Comparison of ENCODE assay signal across 8 cellular contexts in genomic region chr4:89836897-89837384, GRCh38. TPM values are rescaled to one million over a fixed set of nuclear protein-coding genes. Genes with fewer than 3 reads are reported as not detected.
A peak's percentile ranks its signal among the peaks of the same experiment; 100 is the strongest.
DNase-seq lines count a peak whose midpoint lies in the region; ATAC-seq and TF ChIP-seq lines count a peak whose summit lies in the region.

Gene SNCA, minus strand, starts transcription at chr4:89837161. Its CDS starts 1,494 bp downstream, at chr4:89835667.

- no peaks in the 10 kb centered on the region for H3K79me2 ChIP-seq in PC-9 (ENCODE audit: low read depth)

- peak; percentile 67 for DNase-seq in COLO668 (lab: John Stamatoyannopoulos, UW; ENCODE audit: unreplicated experiment)
- DNase-seq in PC-9 = peak in 1 of 2 experiments; percentile 51
- peak; percentile 68 for DNase-seq in amniotic epithelial cell (ENCODE audit: low read depth)
- DNase-seq in head of caudate nucleus = peak; percentile 70 to 96 (median 89)
- peak; percentile 76 for DNase-seq in neural crest cell (ENCODE audit: low read depth, low spot score)
- peak; percentile 33 for DNase-seq in transverse colon

- TF ChIP-seq CTCF in PC-9 (conservative IDR thresholded peaks at IDR 0.05) (no peak), neural crest cell (conservative IDR thresholded peaks at IDR 0.05) (no peak), transverse colon (IDR thresholded peaks at IDR 0.05) (no peak)

- peaks cover 6% of the 10 kb centered on the region for H3K36me3 Mint-ChIP-seq in neural crest cell (ENCODE audit: low read depth)

- peak within 1 kb of the TSS; percentile 84 for H3K4me2 ChIP-seq in PC-9

- WGBS in transverse colon (ENCODE audit: low coverage in 1 of 2), 2 donors = 6 to 9% methylated on average over 7 to 48 of the region's 48 CpGs

- peak within 1 kb of the TSS; percentile 57; the same call in 1 of the 2 replicates for H3K4me3 ChIP-seq in PC-9
- peak within 1 kb of the TSS; percentile 24 to 62 (median 42) for H3K4me3 ChIP-seq in transverse colon

- H3K27me3 Mint-ChIP-seq in neural crest cell (ENCODE audit: low read depth) = peaks cover 4% of the 10 kb centered on the region

- CTCF ChIA-PET in PC-9 (lab: Charles Lee) = no interaction called here

- no peaks in the 10 kb centered on the region for H3K9me2 ChIP-seq in PC-9 (ENCODE audit: insufficient read depth)

- no peaks in the 10 kb centered on the region for H3K27me3 ChIP-seq in PC-9 (ENCODE audit: insufficient read depth, low read depth)
- peaks cover 63% of the 10 kb centered on the region for H3K27me3 ChIP-seq in transverse colon

- peak within 1 kb of the TSS; percentile 89 for H3K27ac Mint-ChIP-seq in neural crest cell (ENCODE audit: unreplicated experiment)

- no peaks in the 10 kb centered on the region for H4K20me1 ChIP-seq in PC-9 (ENCODE audit: insufficient read depth)

- ATAC-seq in HG02938 (IDR thresholded peaks at IDR 0.05; ENCODE audit: unreplicated experiment) (peak; percentile 25), HG02798 (IDR thresholded peaks at IDR 0.05; ENCODE audit: poor library complexity, unreplicated experiment) (no peak)

- TF ChIP-seq EP300 in transverse colon (IDR thresholded peaks at IDR 0.05; ENCODE audit: low read depth) = no peak

- peak within 1 kb of the TSS; percentile 98 for H3K4me3 Mint-ChIP-seq in neural crest cell

- TF ChIP-seq POLR2A in transverse colon (IDR thresholded peaks at IDR 0.05) = no peak

- H3K4me1 ChIP-seq in PC-9 (replicated peaks; ENCODE audit: insufficient read depth) (no peaks in the 10 kb centered on the region), transverse colon (peaks cover 0 to 20% (median 16%) of the 10 kb centered on the region in 4 donors)

- no peaks in the 10 kb centered on the region for H3K9me3 ChIP-seq in PC-9 (ENCODE audit: insufficient read depth, low read depth)
- H3K9me3 ChIP-seq in transverse colon = no peaks in the 10 kb centered on the region

- in situ Hi-C loops in transverse colon (cut with MboI; ENCODE audit: low pct_ligation_motif_present in 1 of 4, low pct_unique_long_range_greater_than_20kb in 1 of 4, low sequenced_read_pairs in 3 of 4) = no loop called here

- H3K4me1 Mint-ChIP-seq in neural crest cell = peaks cover 37% of the 10 kb centered on the region

- H3K9me3 Mint-ChIP-seq in neural crest cell = no peaks in the 10 kb centered on the region

- no TSS peak for BruUV-seq in PC-9 (replicated peaks; lab: Mats Ljungman, UMichigan)

- H3K27ac ChIP-seq in PC-9 = no peak within 1 kb of the TSS
- peak within 1 kb of the TSS; percentile 4 to 64 (median 44) for H3K27ac ChIP-seq in transverse colon

- H2AFZ ChIP-seq in PC-9 = peak within 1 kb of the TSS; percentile 86

- H3K36me3 ChIP-seq in PC-9 (ENCODE audit: low read depth) (no peaks in the 10 kb centered on the region), transverse colon (no peaks in the 10 kb centered on the region)

- intact Hi-C loops in PC-9 (cut with micrococcal nuclease; ENCODE audit: unreplicated experiment) (no loop called here), head of caudate nucleus (cut with DNase I) (loop anchor here (10.0 kb wide), 1 partner anchor 72 kb away; no protein-coding TSS in a partner anchor), transverse colon (cut with DNase I; ENCODE audit: low total_unique reads) (no loop called here)

- POLR2A ChIA-PET in PC-9 (lab: Charles Lee; ENCODE audit: unreplicated experiment) = no interaction called here

- no peaks in the 10 kb centered on the region for H3F3A ChIP-seq in PC-9 (ENCODE audit: insufficient read depth, low read depth)

RNA-seq across cellular contexts. Expression of gene SNCA, which starts in this region (rescaled TPM):
- total RNA-seq in PC-9 (2021) (3.9 and 4.8 TPM in 2 replicates), neural crest cell (29.6 and 29.7 TPM in 2 replicates), transverse colon (1 to 10 TPM; 2.2 to 7.8 (median 4.0) TPM)
